In genomic region chr11:126485021-126485781, GRCh38 we compare ENCODE assay signal across 10 cellular contexts.
A peak's percentile ranks its signal among the peaks of the same experiment; 100 is the strongest.
DNase-seq lines count a peak whose midpoint lies in the region; ATAC-seq and TF ChIP-seq lines count a peak whose summit lies in the region.
"Had no signal": no experiment of that assay in that cellular context is flagged by ENCODE, and none has a peak within 500 bp of the region (broad histone marks: within the 10 kb centered on the region; RNA-seq: fewer than 3 reads in every experiment).

No MANE protein-coding gene starts in this region.

- H3K27me3 ChIP-seq in esophagus muscularis mucosa: no peaks in the 10 kb centered on the region
- no peaks in the 10 kb centered on the region for H3K27me3 ChIP-seq in body of pancreas
- H3K27me3 ChIP-seq: adrenal gland had no signal

- H3K4me1 Mint-ChIP-seq in activated CD4-positive, alpha-beta T cell treated with anti-CD3 and anti-CD28 coated beads, Interleukin-2, amount 10 ng/mL, durations not matched to agents 24 days and 14 days: peaks cover 6% of the 10 kb centered on the region

- H3K36me3 ChIP-seq in esophagus muscularis mucosa: no peaks in the 10 kb centered on the region
- no peaks in the 10 kb centered on the region for H3K36me3 ChIP-seq in body of pancreas (replicated peaks in 1 of 2; ENCODE audit: insufficient read depth in 1 of 2, low read depth in 2 of 2)
- H3K36me3 ChIP-seq: adrenal gland had no signal

- no peaks in the 10 kb centered on the region for H3K9me3 Mint-ChIP-seq in activated CD4-positive, alpha-beta T cell treated with anti-CD3 and anti-CD28 coated beads, Interleukin-2, amount 10 ng/mL, durations not matched to agents 24 days and 14 days

- peak; percentile 39 for ATAC-seq in GM21619 (IDR thresholded peaks at IDR 0.05; ENCODE audit: unreplicated experiment)
- ATAC-seq in body of pancreas: no peak
- ATAC-seq: Panc1 had no signal

- DNase-seq in ELR (ENCODE audit: low read depth) (peak; percentile 46), NCI-H526 treated with DMSO at 0.1 percent for 48 hours (lab: John Stamatoyannopoulos, UW) (peak; percentile 54), germinal center (ENCODE audit: low spot score) (peak; percentile 47), NCI-H510A (lab: John Stamatoyannopoulos, UW) (no peak), esophagus muscularis mucosa (ENCODE audit: extremely low spot score) (no peak), body of pancreas (no peak)
- no peak for DNase-seq in activated CD4-positive, alpha-beta T cell treated with anti-CD3 and anti-CD28 coated beads, Interleukin-2, amount 10 ng/mL, durations not matched to agents 24 days and 14 days
- DNase-seq: adrenal gland had no signal

- H3K27ac ChIP-seq in esophagus muscularis mucosa (replicated peaks in 1 of 4): no peak overlapping the region
- no peak overlapping the region for H3K27ac ChIP-seq in body of pancreas
- H3K27ac ChIP-seq: adrenal gland had no signal

- no peaks in the 10 kb centered on the region for H3K9me3 ChIP-seq in esophagus muscularis mucosa
- no peaks in the 10 kb centered on the region for H3K9me3 ChIP-seq in body of pancreas
- H3K9me3 ChIP-seq: adrenal gland had no signal

- intact Hi-C loops in activated CD4-positive, alpha-beta T cell treated with anti-CD3 and anti-CD28 coated beads, Interleukin-2, amount 10 ng/mL, durations not matched to agents 24 days and 14 days (cut with micrococcal nuclease): no loop called here
- intact Hi-C loops in esophagus muscularis mucosa (cut with DNase I): no loop called here
- intact Hi-C loops in body of pancreas (cut with DNase I): no loop called here

- no peak for TF ChIP-seq EP300 in esophagus muscularis mucosa (IDR thresholded peaks at IDR 0.05)

- H3K27me3 Mint-ChIP-seq in activated CD4-positive, alpha-beta T cell treated with anti-CD3 and anti-CD28 coated beads, Interleukin-2, amount 10 ng/mL, durations not matched to agents 24 days and 14 days: no peaks in the 10 kb centered on the region

- H3K27ac Mint-ChIP-seq in activated CD4-positive, alpha-beta T cell treated with anti-CD3 and anti-CD28 coated beads, Interleukin-2, amount 10 ng/mL, durations not matched to agents 24 days and 14 days: no peak overlapping the region

- TF ChIP-seq POLR2A in esophagus muscularis mucosa (IDR thresholded peaks at IDR 0.05; ENCODE audit: low read depth) (no peak), body of pancreas (IDR thresholded peaks at IDR 0.05) (no peak)

- no peaks in the 10 kb centered on the region for H3K36me3 Mint-ChIP-seq in activated CD4-positive, alpha-beta T cell treated with anti-CD3 and anti-CD28 coated beads, Interleukin-2, amount 10 ng/mL, durations not matched to agents 24 days and 14 days (ENCODE audit: low read depth)

- no peak overlapping the region for H3K4me3 Mint-ChIP-seq in activated CD4-positive, alpha-beta T cell treated with anti-CD3 and anti-CD28 coated beads, Interleukin-2, amount 10 ng/mL, durations not matched to agents 24 days and 14 days

- H3K4me3 ChIP-seq in esophagus muscularis mucosa (no peak overlapping the region), body of pancreas (no peak overlapping the region)
- H3K4me3 ChIP-seq: adrenal gland had no signal

- no peak for TF ChIP-seq CTCF in esophagus muscularis mucosa (IDR thresholded peaks at IDR 0.05)
- TF ChIP-seq CTCF in body of pancreas (IDR thresholded peaks at IDR 0.05): no peak

- 68% methylated on average over 9 of the region's 10 CpGs for WGBS in esophagus muscularis mucosa
- WGBS in body of pancreas, 2 donors: 60 to 68% methylated on average over 9 to 10 of the region's 10 CpGs

- H3K4me1 ChIP-seq in esophagus muscularis mucosa (peaks cover 4 to 8% (median 5%) of the 10 kb centered on the region in 4 donors), body of pancreas (peaks cover 7% of the 10 kb centered on the region)

Comparison
In these comparisons a context has a peak if more than half of its experiments do, and no peak if none do; other contexts are left out.
1. DNase-seq: peak in ELR (single experiment), NCI-H526 treated with DMSO at 0.1 percent for 48 hours (single experiment) and germinal center (single experiment); none in activated CD4-positive, alpha-beta T cell treated with anti-CD3 and anti-CD28 coated beads, Interleukin-2, amount 10 ng/mL, durations not matched to agents 24 days and 14 days (single experiment), NCI-H510A (single experiment), esophagus muscularis mucosa (single experiment) and body of pancreas (0 of 4).